Comparison of ENCODE assay signal across 8 cellular contexts in genomic region chr3:196082471-196082971, GRCh38. TPM values are rescaled to one million over a fixed set of nuclear protein-coding genes. Genes with fewer than 3 reads are reported as not detected.
A peak's percentile ranks its signal among the peaks of the same experiment; 100 is the strongest.
DNase-seq lines count a peak whose midpoint lies in the region; ATAC-seq, FAIRE-seq and TF ChIP-seq lines count a peak whose summit lies in the region.

No MANE protein-coding gene starts in this region.

- POLR2A ChIA-PET in GM12878 (lab: Charles Lee) = interaction anchor here (1.0 to 8.5 kb wide), 2 partner anchors 12 to 30 kb away, joined by 3 to 85 read pairs; no protein-coding TSS in a partner anchor

- SMC1A ChIA-PET in GM12878 (lab: Charles Lee; ENCODE audit: uncharacterized antibody, unreplicated experiment) = interaction anchor here (0.7 to 1.7 kb wide), 7 partner anchors 9 to 101 kb away, joined by 3 to 7 read pairs (median 3); no protein-coding TSS in a partner anchor

- no peaks in the 10 kb centered on the region for H3K27me3 ChIP-seq in GM12878 (replicated peaks in 1 of 2; ENCODE audit: control insufficient read depth in 2 of 2, insufficient read depth in 2 of 2, low read length in 1 of 2)
- H3K27me3 ChIP-seq in uterus = no peaks in the 10 kb centered on the region

- peaks cover 38% of the 10 kb centered on the region for H3K4me1 Mint-ChIP-seq in CD14-positive monocyte
- H3K4me1 Mint-ChIP-seq in memory B cell = peaks cover 30% of the 10 kb centered on the region

- TF ChIP-seq RAD21 in GM12878 (IDR thresholded peaks at IDR 0.05; ENCODE audit: insufficient read depth, low read depth, low read length) = no peak

- H3K4me3 Mint-ChIP-seq in CD14-positive monocyte = peak overlapping the region; percentile 97
- peak overlapping the region; percentile 96 for H3K4me3 Mint-ChIP-seq in memory B cell

- peak; percentile 2 for ATAC-seq in HG03439 (IDR thresholded peaks at IDR 0.05; ENCODE audit: unreplicated experiment)
- no peak for ATAC-seq in GM12878
- ATAC-seq in memory B cell (ENCODE audit: low read depth) = no peak

- BruUV-seq in GM12878 (replicated peaks; lab: Mats Ljungman, UMichigan) = TSS peak; percentile 77

- CTCF ChIA-PET in GM12878 (lab: Yijun Ruan, JAX) = no interaction called here

- no peak for TF ChIP-seq POLR2A in GM12878 (IDR thresholded peaks at IDR 0.05; ENCODE audit: low read depth, low read length)
- TF ChIP-seq POLR2A in uterus (IDR thresholded peaks at IDR 0.05) = no peak

- no peak for TF ChIP-seq CTCF in CD14-positive monocyte (IDR thresholded peaks at IDR 0.05)
- TF ChIP-seq CTCF in GM12878 (IDR thresholded peaks at IDR 0.05 in 2 of 3, conservative IDR thresholded peaks at IDR 0.05 in 1 of 3; ENCODE audit: control insufficient read depth in 2 of 3, extremely low read depth in 1 of 3, insufficient read depth in 1 of 3, low read depth in 3 of 3, low read length in 3 of 3) = no peak
- TF ChIP-seq CTCF in uterus (IDR thresholded peaks at IDR 0.05) = no peak

- in situ Hi-C loops in GM12878 (cut with MboI) = no loop called here

- DNase-seq in CD14-positive monocyte (ENCODE audit: low spot score) (no peak), GM12878 (ENCODE audit: low read depth, low spot score) (no peak), memory B cell (ENCODE audit: low spot score in 2 of 2) (no peak), uterus (no peak), nucleus accumbens (lab: John Stamatoyannopoulos, UW) (no peak), midbrain (lab: John Stamatoyannopoulos, UW) (no peak)
- DNase-seq in stimulated activated CD4-positive, alpha-beta T cell treated with anti-CD3 and anti-CD28 coated beads, Interleukin-15, amount 100 ng/mL, for 24 hours = no peak

- H3K4me1 ChIP-seq in GM12878 (ENCODE audit: control insufficient read depth, insufficient read depth, low read length) (peaks cover 8% of the 10 kb centered on the region), uterus (no peaks in the 10 kb centered on the region)

- peak overlapping the region; percentile 90 to 96 (median 92) for H3K27ac Mint-ChIP-seq in CD14-positive monocyte
- H3K27ac Mint-ChIP-seq in memory B cell = peak overlapping the region; percentile 98

- no peak for TF ChIP-seq EP300 in GM12878 (IDR thresholded peaks at IDR 0.05; ENCODE audit: borderline replicate concordance in 1 of 2, control insufficient read depth in 1 of 2, low read depth in 2 of 2, low read length in 2 of 2)

- H3K27ac ChIP-seq in GM12878 (ENCODE audit: control insufficient read depth, insufficient read depth) (peak overlapping the region; percentile 96), uterus (peak overlapping the region; percentile 81 to 86)

- H3K36me3 Mint-ChIP-seq in CD14-positive monocyte (peaks cover 0 to 2% of the 10 kb centered on the region in 2 donors), memory B cell (peaks cover 2% of the 10 kb centered on the region)

- WGBS in GM12878 (ENCODE audit: insufficient coverage, insufficient replicate concordance, low lambda C conversion rate, missing lambda C conversion rate) = 32% methylated on average over 7 of the region's 7 CpGs

- peak overlapping the region; percentile 93 for H3K4me2 ChIP-seq in GM12878 (ENCODE audit: control insufficient read depth, insufficient read depth)

- intact Hi-C loops in CD14-positive monocyte (cut with micrococcal nuclease) = loop anchor here in 1 of 2 donors (5.0 kb wide), 1 partner anchor 40 kb away; no protein-coding TSS in a partner anchor
- intact Hi-C loops in GM12878 (cut with micrococcal nuclease; ENCODE audit: unreplicated experiment) = loop anchor here (2.0 kb wide), 1 partner anchor 32 kb away; no protein-coding TSS in a partner anchor
- intact Hi-C loops in uterus (cut with DNase I; ENCODE audit: low total_unique reads) = no loop called here

- no peaks in the 10 kb centered on the region for H3K9me3 ChIP-seq in GM12878 (replicated peaks; ENCODE audit: control insufficient read depth, insufficient read depth, low read length)
- H3K9me3 ChIP-seq in uterus = no peaks in the 10 kb centered on the region

- RAD21 ChIA-PET in GM12878 (lab: Charles Lee; ENCODE audit: unreplicated experiment) = interaction anchor here (1.3 kb wide), 2 partner anchors 9 to 14 kb away, joined by 4 to 6 read pairs; no protein-coding TSS in a partner anchor

- peak overlapping the region; percentile 94 for H3K4me3 ChIP-seq in GM12878
- H3K4me3 ChIP-seq in uterus = peak overlapping the region; percentile 60 to 76

- H3K27me3 Mint-ChIP-seq in CD14-positive monocyte (ENCODE audit: low read depth in 3 of 3) = peaks cover 0 to 2% (median 0%) of the 10 kb centered on the region in 3 donors
- H3K27me3 Mint-ChIP-seq in memory B cell = no peaks in the 10 kb centered on the region

- H3K9ac ChIP-seq in GM12878 (ENCODE audit: control insufficient read depth, insufficient read depth, low read length) = peak overlapping the region; percentile 86

- peak overlapping the region; percentile 89 for H2AFZ ChIP-seq in GM12878 (ENCODE audit: control insufficient read depth, low read depth, low read length)

- H3K9me3 Mint-ChIP-seq in CD14-positive monocyte (no peaks in the 10 kb centered on the region), memory B cell (no peaks in the 10 kb centered on the region)

- peaks cover 46% of the 10 kb centered on the region for H3K79me2 ChIP-seq in GM12878 (ENCODE audit: control insufficient read depth, insufficient read depth, low read length)

- H3K36me3 ChIP-seq in GM12878 (ENCODE audit: control insufficient read depth in 2 of 2, insufficient read depth in 2 of 2, low read length in 1 of 2) (peaks cover 0 to 10% of the 10 kb centered on the region in 2 experiments; a peak in 1 of 4 replicates), uterus (no peaks in the 10 kb centered on the region)

- FAIRE-seq in GM12878 (lab: Jason Lieb, UNC) = peak; percentile 31

- peaks cover 5% of the 10 kb centered on the region; the same call in 1 of the 2 replicates for H4K20me1 ChIP-seq in GM12878 (ENCODE audit: control insufficient read depth, insufficient read depth)

TF ChIP-seq in GM12878, 131 proteins besides CTCF, POLR2A, EP300 and RAD21:
- 0 out of 2 replicates have a peak, but pooled peaks have one; percentile 8 for TF ChIP-seq FOXM1 (IDR thresholded peaks at IDR 0.05; ENCODE audit: low read depth, low read length)
- TF ChIP-seq IKZF2 (IDR thresholded peaks at IDR 0.05) = 0 out of 4 replicates have a peak, but pooled peaks of 1 of the 2 experiments have one; percentile 1
- TF ChIP-seq PBX3 (IDR thresholded peaks at IDR 0.05; ENCODE audit: insufficient replicate concordance, low read depth, low read length) = no peak
- TF ChIP-seq CREB1 (IDR thresholded peaks at IDR 0.05; ENCODE audit: low read depth) = no peak
- no peak for TF ChIP-seq HDGF (IDR thresholded peaks at IDR 0.05)
- TF ChIP-seq USF2 (IDR thresholded peaks at IDR 0.05; ENCODE audit: borderline replicate concordance, low read depth, low read length) = no peak
- TF ChIP-seq TBL1XR1 (IDR thresholded peaks at IDR 0.05; ENCODE audit: low read depth, low read length) = no peak
TF ChIP-seq in GM12878: peak in this region for 2.

RNA-seq across cellular contexts. Expression of gene TFRC, which starts 0.6 kb away (rescaled TPM):
- polyA plus RNA-seq in CD14-positive monocyte (1 to 10 TPM; 6.6 to 7.9 TPM), GM12878 (2011; rRNA removed) (368 and 477 TPM in 2 replicates), GM12878 (2014; fragmentation: Illumina TruSeq; extraction: Trizol) (218 and 272 TPM in 2 replicates), GM12878 (2014; fragmentation: Nextera tagmentation; extraction: Ambion mirVana) (100 to 1,000 TPM; 123 to 132 TPM), GM12878 (2014; rRNA removed) (152 and 164 TPM in 2 replicates), GM12878 (2016; fragmentation: Nextera tagmentation; extraction: Ambion mirVana) (100 to 1,000 TPM; 468 to 526 TPM)
- total RNA-seq in GM12878 (2013; cell fraction: nucleolus; rRNA removed) = 1,474 and 1,543 TPM in 2 replicates
- total RNA-seq in GM12878 (2014; rRNA removed) (325 and 365 TPM in 2 replicates), GM12878 (2014; rRNA removed; fragmentation: Illumina TruSeq; extraction: Trizol) (306 and 308 TPM in 2 replicates), GM12878 (2021) (356 and 373 TPM in 2 replicates), uterus (10 to 100 TPM; 29.5 to 87.7 (median 44.6) TPM)
- polyA plus RNA-seq in GM12878 (2011; ENCODE audit: low read depth) = 147 TPM
- 111 and 144 TPM in 2 replicates for polyA plus RNA-seq in GM12878 (2011; cell fraction: cytosol; rRNA removed)
- polyA plus RNA-seq in GM12878 (2011; cell fraction: nucleus; rRNA removed) = 375 and 515 TPM in 2 replicates
- 227 and 250 TPM in 2 replicates for polyA plus RNA-seq in GM12878 (2012)
- 462 and 911 TPM in 2 replicates for polyA minus RNA-seq in GM12878 (2011; rRNA and poly(A)+ RNA removed)
- 210 and 215 TPM in 2 replicates for polyA minus RNA-seq in GM12878 (2011; cell fraction: cytosol; rRNA and poly(A)+ RNA removed)
- 318 and 391 TPM in 2 replicates for polyA minus RNA-seq in GM12878 (2011; cell fraction: nucleus; rRNA and poly(A)+ RNA removed)
